10 cellular contexts compared by ENCODE assay signal in genomic region chr6:21769405-21769851, GRCh38.
DNase-seq lines count a peak whose midpoint lies in the region; ATAC-seq and TF ChIP-seq lines count a peak whose summit lies in the region.
"Had no signal": no experiment of that assay in that cellular context is flagged by ENCODE, and none has a peak within 500 bp of the region (broad histone marks: within the 10 kb centered on the region; RNA-seq: fewer than 3 reads in every experiment).

No MANE protein-coding gene starts in this region.

- TF ChIP-seq CTCF in chondrocyte (IDR thresholded peaks at IDR 0.05) = no peak
- TF ChIP-seq CTCF in transverse colon (IDR thresholded peaks at IDR 0.05) = no peak

- H3K27ac ChIP-seq in HUES48 (ENCODE audit: low read depth, low read length) (peak overlapping the region; percentile 90), transverse colon (peak overlapping the region; percentile 0 to 50 (median 22))

- peaks cover 53% of the 10 kb centered on the region for H3K4me1 Mint-ChIP-seq in chondrocyte (ENCODE audit: low read depth)

- H3K27me3 ChIP-seq in HUES48 (ENCODE audit: control insufficient read depth, insufficient read depth, low read length) (no peaks in the 10 kb centered on the region), transverse colon (no peaks in the 10 kb centered on the region)

- H3K36me3 Mint-ChIP-seq in chondrocyte (ENCODE audit: low read depth) = no peaks in the 10 kb centered on the region

- no peaks in the 10 kb centered on the region for H3K9me3 Mint-ChIP-seq in chondrocyte (ENCODE audit: low read depth)

- H3K36me3 ChIP-seq in HUES48 (ENCODE audit: control insufficient read depth, insufficient read depth, low read length) = no peaks in the 10 kb centered on the region
- H3K36me3 ChIP-seq in transverse colon = no peaks in the 10 kb centered on the region

- TF ChIP-seq EP300 in transverse colon (IDR thresholded peaks at IDR 0.05; ENCODE audit: low read depth) = no peak

- peak overlapping the region; percentile 1 for H3K4me3 Mint-ChIP-seq in chondrocyte (ENCODE audit: unreplicated experiment)

- DNase-seq in chondrocyte (ENCODE audit: low spot score) = no peak
- DNase-seq in islet precursor cell = peak; percentile 89
- no peak for DNase-seq in transverse colon
- no peak for DNase-seq in NCI-H187 (lab: John Stamatoyannopoulos, UW)
- DNase-seq in D341Med (ENCODE audit: low spot score) = no peak
- DNase-seq in CD1c-positive myeloid dendritic cell (ENCODE audit: extremely low spot score) = no peak
- DNase-seq: activated gamma-delta T cell treated with Interleukin-2 at 50 U/mL for 16 hours had no signal

- H3K9me3 ChIP-seq in HUES48 (ENCODE audit: control insufficient read depth, insufficient read depth, low read length) = no peaks in the 10 kb centered on the region
- H3K9me3 ChIP-seq in transverse colon = no peaks in the 10 kb centered on the region

- intact Hi-C loops in transverse colon (cut with DNase I; ENCODE audit: low total_unique reads) = no loop called here

- no peak for ATAC-seq in HG02870 (IDR thresholded peaks at IDR 0.05; ENCODE audit: unreplicated experiment)
- ATAC-seq: left lobe of liver had no signal

- no peaks in the 10 kb centered on the region for H3K27me3 Mint-ChIP-seq in chondrocyte (ENCODE audit: low read depth)

- H3K27ac Mint-ChIP-seq in chondrocyte (ENCODE audit: unreplicated experiment) = peak overlapping the region; percentile 85

- in situ Hi-C loops in transverse colon (cut with MboI; ENCODE audit: low pct_ligation_motif_present in 1 of 4, low pct_unique_long_range_greater_than_20kb in 1 of 4, low sequenced_read_pairs in 3 of 4) = no loop called here

- no peak for TF ChIP-seq POLR2A in transverse colon (IDR thresholded peaks at IDR 0.05)

- H3K4me1 ChIP-seq in HUES48 (ENCODE audit: control insufficient read depth, insufficient read depth, low read length) (peaks cover 56% of the 10 kb centered on the region), transverse colon (peaks cover 5 to 41% (median 16%) of the 10 kb centered on the region in 4 donors)

- H3K9ac ChIP-seq in HUES48 (ENCODE audit: low read depth, low read length) = no peak overlapping the region

- 37 to 58% methylated on average over 2 of the region's 2 CpGs for WGBS in transverse colon (ENCODE audit: low coverage in 1 of 2), 2 donors

- no peak overlapping the region for H3K4me3 ChIP-seq in HUES48 (ENCODE audit: low read depth, low read length)
- no peak overlapping the region for H3K4me3 ChIP-seq in transverse colon
